In the genomic region with DNA sequence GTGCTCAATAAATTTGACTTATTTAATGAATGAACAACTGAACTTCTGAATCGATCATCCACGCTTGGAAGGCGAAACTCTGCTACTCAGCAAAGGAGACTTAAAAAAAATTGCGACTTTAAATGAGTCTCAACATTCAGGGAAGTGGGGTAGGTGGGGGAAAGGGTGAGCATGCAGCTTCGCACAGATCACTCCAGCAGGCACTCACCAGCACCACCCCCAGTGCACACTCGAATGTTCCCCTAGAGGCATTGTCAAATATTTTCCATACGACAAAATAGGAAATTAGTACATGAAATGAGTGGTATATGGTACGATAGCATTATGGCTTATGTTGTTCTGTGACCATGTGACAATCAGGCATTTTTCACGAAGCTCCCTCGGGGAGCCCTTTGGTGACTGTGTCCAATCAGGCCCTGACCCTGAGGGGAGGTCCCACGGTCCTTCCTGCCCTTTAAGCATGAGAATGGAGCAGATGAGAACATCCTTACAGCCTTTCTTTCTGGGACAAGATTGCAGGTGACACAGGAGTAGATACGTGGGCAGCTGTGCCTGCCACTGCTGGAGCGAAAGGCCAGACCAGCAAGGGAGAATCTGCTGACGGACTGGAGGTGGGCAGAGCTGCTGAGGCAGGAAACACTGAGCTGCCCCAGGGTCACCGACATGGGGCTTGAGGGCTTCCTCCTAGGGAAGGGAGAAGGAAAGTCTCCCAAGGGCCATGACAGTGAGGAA, we compare ENCODE assay signal across 14 cellular contexts.
DNase-seq lines count a peak whose midpoint lies in the region; ATAC-seq and TF ChIP-seq lines count a peak whose summit lies in the region.
"Had no signal": no experiment of that assay in that cellular context is flagged by ENCODE, and none has a peak within 500 bp of the region (broad histone marks: within the 10 kb centered on the region; RNA-seq: fewer than 3 reads in every experiment).

No MANE protein-coding gene starts in this region.

- ATAC-seq in HG03432 (IDR thresholded peaks at IDR 0.05; ENCODE audit: unreplicated experiment) = no peak

- peak; percentile 25 for DNase-seq in activated naive CD4-positive, alpha-beta T cell treated with anti-CD3 and anti-CD28 coated beads for 36 hours
- no peak for DNase-seq in activated naive CD4-positive, alpha-beta T cell (lab: John Stamatoyannopoulos, UW)
- peak; percentile 5 for DNase-seq in foreskin melanocyte
- peak; percentile 40 for DNase-seq in stimulated activated CD8-positive, alpha-beta memory T cell treated with anti-CD3 and anti-CD28 coated beads, Interleukin-4, amount 100 ng/mL, for 48 hours
- DNase-seq in SW480 (ENCODE audit: low spot score) = no peak
- no peak for DNase-seq in DMS 273 (lab: John Stamatoyannopoulos, UW; ENCODE audit: unreplicated experiment)
- DNase-seq: GDM1, MV-4-11, NCI-H526 treated with DMSO at 0.1 percent for 48 hours, occipital lobe had no signal

- peaks cover 22% of the 10 kb centered on the region for H3K27me3 Mint-ChIP-seq in activated naive CD4-positive, alpha-beta T cell treated with anti-CD3 and anti-CD28 coated beads for 36 hours (ENCODE audit: low read depth)

- CTCF ChIA-PET in activated naive CD4-positive, alpha-beta T cell treated with anti-CD3 and anti-CD28 coated beads for 36 hours (lab: Charles Lee) = interaction anchor here (0.6 kb wide), 1 partner anchor 137 kb away, joined by 3 read pairs; no protein-coding TSS in a partner anchor

- intact Hi-C loops in activated naive CD4-positive, alpha-beta T cell treated with anti-CD3 and anti-CD28 coated beads for 36 hours (cut with micrococcal nuclease) = no loop called here

- peaks cover 43% of the 10 kb centered on the region for H3K4me1 Mint-ChIP-seq in activated naive CD4-positive, alpha-beta T cell treated with anti-CD3 and anti-CD28 coated beads for 36 hours (ENCODE audit: low read depth)

- peak overlapping the region; percentile 9; the same call in 1 of the 2 replicates for H3K27ac ChIP-seq in VCaP
- H3K27ac ChIP-seq: ascending aorta, colonic mucosa had no signal

- no peaks in the 10 kb centered on the region for H3K36me3 Mint-ChIP-seq in activated naive CD4-positive, alpha-beta T cell treated with anti-CD3 and anti-CD28 coated beads for 36 hours (ENCODE audit: low read depth)

- H3K4me3 Mint-ChIP-seq in activated naive CD4-positive, alpha-beta T cell treated with anti-CD3 and anti-CD28 coated beads for 36 hours = no peak overlapping the region

- no peak for TF ChIP-seq CTCF in VCaP (conservative IDR thresholded peaks at IDR 0.05)

- no peaks in the 10 kb centered on the region for H3K9me3 Mint-ChIP-seq in activated naive CD4-positive, alpha-beta T cell treated with anti-CD3 and anti-CD28 coated beads for 36 hours

- peak overlapping the region; percentile 44 for H3K27ac Mint-ChIP-seq in activated naive CD4-positive, alpha-beta T cell treated with anti-CD3 and anti-CD28 coated beads for 36 hours

Comparison
In these comparisons a context has a peak if more than half of its experiments do, and no peak if none do; other contexts are left out.
1. DNase-seq: peak in activated naive CD4-positive, alpha-beta T cell treated with anti-CD3 and anti-CD28 coated beads for 36 hours (single experiment), foreskin melanocyte (single experiment) and stimulated activated CD8-positive, alpha-beta memory T cell treated with anti-CD3 and anti-CD28 coated beads, Interleukin-4, amount 100 ng/mL, for 48 hours (single experiment); none in activated naive CD4-positive, alpha-beta T cell (0 of 4), SW480 (single experiment) and DMS 273 (single experiment).